8 cellular contexts compared by ENCODE assay signal in genomic region chr1:101288491-101288944, GRCh38. TPM values are rescaled to one million over a fixed set of nuclear protein-coding genes. Genes with fewer than 3 reads are reported as not detected.
A peak's percentile ranks its signal among the peaks of the same experiment; 100 is the strongest.
DNase-seq lines count a peak whose midpoint lies in the region; ATAC-seq and TF ChIP-seq lines count a peak whose summit lies in the region.

No MANE protein-coding gene starts in this region.

- no peaks in the 10 kb centered on the region for H3K36me3 Mint-ChIP-seq in natural killer cell treated with Interleukin-12 subunit alpha and Interleukin-12 subunit beta and Interleukin-15 and Interleukin-18, amount 100 ng/mL, for 72 hours

- no peak overlapping the region for H3K27ac ChIP-seq in testis

- H3K9ac ChIP-seq in NT2/D1 (ENCODE audit: insufficient read length, low read depth): no peak overlapping the region

- peaks cover 60 to 70% of the 10 kb centered on the region in 2 donors for H3K4me1 Mint-ChIP-seq in natural killer cell treated with Interleukin-12 subunit alpha and Interleukin-12 subunit beta and Interleukin-15 and Interleukin-18, amount 100 ng/mL, for 72 hours (ENCODE audit: low read depth in 2 of 2)

- peak overlapping the region; percentile 53 to 69 for H3K27ac Mint-ChIP-seq in natural killer cell treated with Interleukin-12 subunit alpha and Interleukin-12 subunit beta and Interleukin-15 and Interleukin-18, amount 100 ng/mL, for 72 hours

- H3K27me3 ChIP-seq in NT2/D1 (ENCODE audit: insufficient read depth, insufficient read length) (no peaks in the 10 kb centered on the region), testis (no peaks in the 10 kb centered on the region)

- no peaks in the 10 kb centered on the region for H3K9me3 ChIP-seq in NT2/D1 (ENCODE audit: insufficient read depth, low read length)
- H3K9me3 ChIP-seq in testis: no peaks in the 10 kb centered on the region

- H3K4me3 ChIP-seq in NT2/D1 (ENCODE audit: insufficient read length, low read depth): no peak overlapping the region
- no peak overlapping the region for H3K4me3 ChIP-seq in testis

- DNase-seq in C1 segment of cervical spinal cord (lab: John Stamatoyannopoulos, UW): peak in 9 of 14 donors; percentile 5 to 55 (median 12)
- peak; percentile 50 for DNase-seq in HK-2 (ENCODE audit: unreplicated experiment)
- peak; percentile 47 for DNase-seq in NT2/D1 (ENCODE audit: low read depth, low spot score)
- peak; percentile 56 for DNase-seq in activated T-cell treated with anti-CD3 and anti-CD28 coated beads for 4 hours
- peak; percentile 70 to 84 for DNase-seq in erythroblast (lab: John Stamatoyannopoulos, UW)
- DNase-seq in natural killer cell treated with Interleukin-12 subunit alpha and Interleukin-12 subunit beta and Interleukin-15 and Interleukin-18, amount 100 ng/mL, for 72 hours (ENCODE audit: low spot score): peak; percentile 69
- DNase-seq in testis: peak; percentile 85

- H3K36me3 ChIP-seq in NT2/D1 (ENCODE audit: insufficient read depth, insufficient read length, low read length) (no peaks in the 10 kb centered on the region), testis (ENCODE audit: low read depth, missing control alignments) (no peaks in the 10 kb centered on the region)

- no peak for TF ChIP-seq POLR2A in erythroblast (IDR thresholded peaks at IDR 0.05; ENCODE audit: low read length)
- TF ChIP-seq POLR2A in testis (IDR thresholded peaks at IDR 0.05): no peak

- H3K4me1 ChIP-seq in NT2/D1 (ENCODE audit: insufficient read depth, insufficient read length) (peaks cover 4% of the 10 kb centered on the region), testis (no peaks in the 10 kb centered on the region)

- no peaks in the 10 kb centered on the region for H3K27me3 Mint-ChIP-seq in natural killer cell treated with Interleukin-12 subunit alpha and Interleukin-12 subunit beta and Interleukin-15 and Interleukin-18, amount 100 ng/mL, for 72 hours

- H3K4me3 Mint-ChIP-seq in natural killer cell treated with Interleukin-12 subunit alpha and Interleukin-12 subunit beta and Interleukin-15 and Interleukin-18, amount 100 ng/mL, for 72 hours: no peak overlapping the region

- 32 to 39% methylated on average over 4 of the region's 4 CpGs for WGBS in testis, 2 donors

- intact Hi-C loops in testis (cut with DNase I; ENCODE audit: low total_unique reads): loop anchor here (5.0 kb wide), 1 partner anchor 366 kb away; no protein-coding TSS in a partner anchor

- TF ChIP-seq CTCF in testis (IDR thresholded peaks at IDR 0.05): peak; percentile 76 to 92 (median 84)

- ATAC-seq in GM18909 (IDR thresholded peaks at IDR 0.05; ENCODE audit: poor library complexity, unreplicated experiment): peak; percentile 66
- peak; percentile 51 to 70 for ATAC-seq in natural killer cell treated with Interleukin-12 subunit alpha and Interleukin-12 subunit beta and Interleukin-15 and Interleukin-18, amount 100 ng/mL, for 72 hours

- H3K9me3 Mint-ChIP-seq in natural killer cell treated with Interleukin-12 subunit alpha and Interleukin-12 subunit beta and Interleukin-15 and Interleukin-18, amount 100 ng/mL, for 72 hours: no peaks in the 10 kb centered on the region

RNA-seq across cellular contexts. Expression of gene S1PR1, which starts 51.7 kb away (rescaled TPM):
- total RNA-seq in natural killer cell treated with Interleukin-12 subunit alpha and Interleukin-12 subunit beta and Interleukin-15 and Interleukin-18, amount 100 ng/mL, for 72 hours: 10 to 100 TPM; 11.8 to 49.3 TPM
- total RNA-seq in testis: 10 to 100 TPM in 1 of 2 donors, 1 to 10 TPM in 1; 6.4 to 11.5 TPM
- 9.3 TPM for polyA plus RNA-seq in testis (ENCODE audit: insufficient read depth, low read depth, low replicate concordance)

Comparison
In these comparisons a context has a peak if more than half of its experiments do, and no peak if none do; other contexts are left out.
1. DNase-seq: peak in every context shown above with its lines; median percentile 85 in testis; 77 in erythroblast; 69 in natural killer cell treated with Interleukin-12 subunit alpha and Interleukin-12 subunit beta and Interleukin-15 and Interleukin-18, amount 100 ng/mL, for 72 hours; 56 in activated T-cell treated with anti-CD3 and anti-CD28 coated beads for 4 hours; 50 in HK-2; 47 in NT2/D1; 12 in C1 segment of cervical spinal cord.